Comparison of ENCODE assay signal across 1 cellular context in the genomic region with DNA sequence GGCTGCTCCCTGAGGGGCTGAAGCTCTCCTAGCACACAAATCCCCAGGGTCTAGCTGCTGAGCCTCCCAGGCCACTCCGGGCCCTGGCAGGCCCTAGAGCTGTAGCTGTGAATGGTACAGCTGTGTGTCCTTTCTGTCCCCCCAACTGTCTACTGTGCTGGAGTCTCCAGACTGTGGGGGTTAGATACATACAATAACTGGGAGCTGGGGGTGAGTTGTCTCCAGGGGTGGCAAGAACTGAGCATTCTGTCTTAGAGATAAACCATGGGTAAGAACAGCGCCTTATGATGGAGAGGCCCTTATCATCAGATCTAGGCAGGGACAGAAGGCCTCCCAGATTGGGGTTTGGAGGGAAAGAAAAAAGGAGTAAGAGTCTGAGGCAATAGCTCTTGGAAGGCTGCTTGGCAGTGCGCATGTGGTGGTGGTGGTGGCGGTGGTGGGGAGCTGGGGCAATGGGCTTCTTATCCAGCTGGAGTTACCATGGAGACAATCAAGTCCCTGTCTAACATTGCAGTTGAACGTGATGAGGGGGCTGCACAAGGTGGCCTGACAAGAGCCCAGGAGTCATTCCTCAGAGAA.
TF ChIP-seq lines count a peak whose summit lies in the region.

No MANE protein-coding gene starts in this region.

TF ChIP-seq in K562, 482 proteins besides CTCF, POLR2A, EP300 and RAD21 (continued from another document):
- TF ChIP-seq ZBTB8A (IDR thresholded peaks at IDR 0.05; ENCODE audit: partially characterized antibody) (no peak), NUFIP1 (IDR thresholded peaks at IDR 0.05; ENCODE audit: partially characterized antibody) (no peak), NRF1 (conservative IDR thresholded peaks at IDR 0.05 in 1 of 2, IDR thresholded peaks at IDR 0.05 in 1 of 2) (peak; percentile 60 to 65; a peak in 2 of 4 replicates), ZZZ3 (IDR thresholded peaks at IDR 0.05) (no peak), CSDE1 (IDR thresholded peaks at IDR 0.05) (no peak), KLF1 (tag; IDR thresholded peaks at IDR 0.05) (no peak), RFX5 (IDR thresholded peaks at IDR 0.05; ENCODE audit: low read depth, low read length) (no peak), SPI1 (IDR thresholded peaks at IDR 0.05; ENCODE audit: borderline replicate concordance, low read depth, low read length) (no peak), HNRNPUL1 (IDR thresholded peaks at IDR 0.05; ENCODE audit: low read length) (no peak), C11orf30 (IDR thresholded peaks at IDR 0.05; ENCODE audit: low read depth) (no peak), ZNF124 (CRISPR knock-in tag; IDR thresholded peaks at IDR 0.05) (no peak), EHMT2 (IDR thresholded peaks at IDR 0.05) (no peak), ZBTB7A (IDR thresholded peaks at IDR 0.05; ENCODE audit: borderline replicate concordance, control insufficient read depth, low read depth, low read length) (no peak), HMG20A (CRISPR knock-in tag; conservative IDR thresholded peaks at IDR 0.05) (no peak), TEAD4 (IDR thresholded peaks at IDR 0.05; ENCODE audit: low read length) (peak; percentile 9; the same call in 1 of the 2 replicates), TEAD4 (CRISPR knock-in tag; IDR thresholded peaks at IDR 0.05; ENCODE audit: borderline replicate concordance) (no peak), CC2D1A (IDR thresholded peaks at IDR 0.05) (no peak), TCF3 (CRISPR knock-in tag; IDR thresholded peaks at IDR 0.05) (0 out of 2 replicates have a peak, but pooled peaks have one; percentile 13), ZNF507 (tag; conservative IDR thresholded peaks at IDR 0.05) (no peak), RFX1 (IDR thresholded peaks at IDR 0.05) (peak; percentile 61), E2F1 (CRISPR knock-in tag; IDR thresholded peaks at IDR 0.05) (no peak), FOXA3 (CRISPR knock-in tag; conservative IDR thresholded peaks at IDR 0.05 in 1 of 2, IDR thresholded peaks at IDR 0.05 in 1 of 2) (no peak), ZNF696 (CRISPR knock-in tag; conservative IDR thresholded peaks at IDR 0.05) (no peak), ARID1B (IDR thresholded peaks at IDR 0.05) (peak; percentile 54), FOXA1 (IDR thresholded peaks at IDR 0.05; ENCODE audit: borderline replicate concordance) (no peak)
- TF ChIP-seq, protein P1, sequence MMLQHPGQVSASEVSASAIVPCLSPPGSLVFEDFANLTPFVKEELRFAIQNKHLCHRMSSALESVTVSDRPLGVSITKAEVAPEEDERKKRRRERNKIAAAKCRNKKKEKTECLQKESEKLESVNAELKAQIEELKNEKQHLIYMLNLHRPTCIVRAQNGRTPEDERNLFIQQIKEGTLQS (IDR thresholded peaks at IDR 0.05) = no peak
- TF ChIP-seq, protein P1 (CRISPR knock-in tag; conservative IDR thresholded peaks at IDR 0.05) = no peak
- TF ChIP-seq, protein P2, sequence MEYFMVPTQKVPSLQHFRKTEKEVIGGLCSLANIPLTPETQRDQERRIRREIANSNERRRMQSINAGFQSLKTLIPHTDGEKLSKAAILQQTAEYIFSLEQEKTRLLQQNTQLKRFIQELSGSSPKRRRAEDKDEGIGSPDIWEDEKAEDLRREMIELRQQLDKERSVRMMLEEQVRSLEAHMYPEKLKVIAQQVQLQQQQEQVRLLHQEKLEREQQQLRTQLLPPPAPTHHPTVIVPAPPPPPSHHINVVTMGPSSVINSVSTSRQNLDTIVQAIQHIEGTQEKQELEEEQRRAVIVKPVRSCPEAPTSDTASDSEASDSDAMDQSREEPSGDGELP (CRISPR knock-in tag; IDR thresholded peaks at IDR 0.05; ENCODE audit: borderline replicate concordance) = no peak
TF ChIP-seq in K562: peak in this region for 7.
